ENCODE assay signal across 28 cellular contexts in genomic region chr1:68429233-68429804, GRCh38. TPM values are rescaled to one million over a fixed set of nuclear protein-coding genes. Genes with fewer than 3 reads are reported as not detected.
DNase-seq lines count a peak whose midpoint lies in the region; ATAC-seq and TF ChIP-seq lines count a peak whose summit lies in the region.
"Had no signal": no experiment of that assay in that cellular context is flagged by ENCODE, and none has a peak within 500 bp of the region (broad histone marks: within the 10 kb centered on the region; RNA-seq: fewer than 3 reads in every experiment).

No MANE protein-coding gene starts in this region.

- H2AFZ ChIP-seq in SK-N-SH (ENCODE audit: low read depth) = 0 out of 2 replicates have a peak overlapping the region, but pooled peaks have one; percentile 11
- H2AFZ ChIP-seq: GM23338 had no signal

- TF ChIP-seq RAD21 in SK-N-SH (IDR thresholded peaks at IDR 0.05; ENCODE audit: low read length) = no peak

- TF ChIP-seq EP300 in SK-N-SH (IDR thresholded peaks at IDR 0.05; ENCODE audit: borderline replicate concordance in 1 of 2, low read depth in 1 of 2, low read length in 1 of 2) = peak; percentile 70 to 76; a peak in 3 of 4 replicates

- H3K36me3 ChIP-seq in SK-N-SH (replicated peaks in 1 of 2; ENCODE audit: control insufficient read depth in 1 of 2, insufficient read depth in 2 of 2, low read length in 1 of 2) (no peaks in the 10 kb centered on the region), neutrophil (no peaks in the 10 kb centered on the region), left lung (no peaks in the 10 kb centered on the region)

- H3K9me3 ChIP-seq in SK-N-SH (no peaks in the 10 kb centered on the region), neutrophil (no peaks in the 10 kb centered on the region), left lung (no peaks in the 10 kb centered on the region)
- H3K9me3 ChIP-seq: A549 had no signal

- CTCF ChIA-PET in SK-N-SH (lab: Yijun Ruan, JAX) = interaction anchor here (1.4 kb wide), 1 partner anchor 14 kb away, joined by 3 read pairs; no protein-coding TSS in a partner anchor

- no peaks in the 10 kb centered on the region for H3K27me3 ChIP-seq in SK-N-SH (ENCODE audit: insufficient read depth)
- no peaks in the 10 kb centered on the region for H3K27me3 ChIP-seq in neutrophil
- H3K27me3 ChIP-seq in left lung = no peaks in the 10 kb centered on the region

- no peak overlapping the region; the same call in 1 of the 2 replicates for H3K4me2 ChIP-seq in SK-N-SH
- H3K4me2 ChIP-seq: A549, GM23338 had no signal

- H3K4me3 ChIP-seq in SK-N-SH (ENCODE audit: low read depth in 2 of 2, low read length in 1 of 2) (no peak overlapping the region), neutrophil (ENCODE audit: low read depth in 1 of 2, low read length in 1 of 2) (no peak overlapping the region), left lung (no peak overlapping the region)
- H3K4me3 ChIP-seq: A549, GM12878, GM23338 had no signal

- H3K27ac ChIP-seq in SK-N-SH (ENCODE audit: low read depth in 2 of 2, low read length in 1 of 2) = peak overlapping the region; percentile 22 to 53; a peak in 2 of 4 replicates
- H3K27ac ChIP-seq in neutrophil = peak overlapping the region; percentile 43
- H3K27ac ChIP-seq in left lung = no peak overlapping the region
- H3K27ac ChIP-seq: A549 had no signal

- H3K9ac ChIP-seq in SK-N-SH = no peak overlapping the region

- no peak for ATAC-seq in left lung
- ATAC-seq: A549, GM12878, GM23338 had no signal

- no peaks in the 10 kb centered on the region for H3K9me2 ChIP-seq in SK-N-SH

- H4K20me1 ChIP-seq in SK-N-SH (ENCODE audit: insufficient read depth) = no peaks in the 10 kb centered on the region

- H3K4me1 ChIP-seq in SK-N-SH (ENCODE audit: control insufficient read depth in 1 of 2, insufficient read depth in 2 of 2, low read depth in 1 of 2, low read length in 1 of 2) (no peaks in the 10 kb centered on the region; a peak in 1 of 4 replicates), neutrophil (ENCODE audit: control insufficient read depth in 1 of 2, insufficient read depth in 1 of 2, low read depth in 1 of 2, low read length in 1 of 2) (peaks cover 10 to 14% of the 10 kb centered on the region in 2 experiments), left lung (no peaks in the 10 kb centered on the region)
- H3K4me1 ChIP-seq: A549 had no signal

- POLR2A ChIA-PET in SK-N-SH (lab: Yijun Ruan, JAX) = no interaction called here

- H3K79me2 ChIP-seq in SK-N-SH (ENCODE audit: insufficient read depth) = no peaks in the 10 kb centered on the region

- H3F3A ChIP-seq in SK-N-SH (replicated peaks; ENCODE audit: insufficient read depth) = no peaks in the 10 kb centered on the region

- peak; percentile 48 to 50 for DNase-seq in AML-193 (lab: John Stamatoyannopoulos, UW)
- DNase-seq in CD1c-positive myeloid dendritic cell (ENCODE audit: extremely low spot score) = peak; percentile 49
- no peak for DNase-seq in SK-N-SH
- no peak for DNase-seq in left lung
- no peak for DNase-seq in ecto neural progenitor cell (ENCODE audit: low spot score)
- no peak for DNase-seq in HuH-7 (ENCODE audit: low spot score)
- DNase-seq: C1 segment of cervical spinal cord; CD8-positive, alpha-beta memory T cell; DMS 273 treated with DMSO at 0.1 percent for 48 hours; DMS79; EL; GDM1; H9; KG1; MM.1S; NCI-H1092 treated with DMSO at 0.1 percent for 48 hours; NCI-H1436 treated with DMSO at 0.1 percent for 48 hours; NCI-H187 treated with DMSO at 0.1 percent for 48 hours; NCI-H446; NCI-H524 treated with DMSO at 0.1 percent for 48 hours; NCI-H82; NK-92 treated with Interleukin-12 subunit alpha and Interleukin-12 subunit beta, amount 100 ng/mL, for 24 hours had no signal

- no peak for TF ChIP-seq CTCF in SK-N-SH (IDR thresholded peaks at IDR 0.05)
- TF ChIP-seq CTCF in neutrophil (IDR thresholded peaks at IDR 0.05) = no peak
- no peak for TF ChIP-seq CTCF in left lung (IDR thresholded peaks at IDR 0.05)

- intact Hi-C loops in left lung (cut with DNase I) = no loop called here

- WGBS in SK-N-SH (ENCODE audit: low lambda C conversion rate) = 34% methylated on average over 4 of the region's 4 CpGs

TF ChIP-seq in SK-N-SH, 30 proteins besides CTCF, POLR2A, EP300 and RAD21:
- TF ChIP-seq POLR2AphosphoS5 (IDR thresholded peaks at IDR 0.05; ENCODE audit: low read depth, low read length) (no peak; the same call in 1 of the 2 replicates), NFIC (IDR thresholded peaks at IDR 0.05; ENCODE audit: borderline replicate concordance) (peak; percentile 20; the same call in 1 of the 2 replicates), MAX (IDR thresholded peaks at IDR 0.05; ENCODE audit: low read depth) (no peak), TEAD4 (IDR thresholded peaks at IDR 0.05; ENCODE audit: borderline replicate concordance, insufficient read depth) (peak; percentile 49; the same call in 1 of the 2 replicates), MEF2A (IDR thresholded peaks at IDR 0.05; ENCODE audit: borderline replicate concordance, low read depth) (0 out of 2 replicates have a peak, but pooled peaks have one; percentile 14), RFX5 (IDR thresholded peaks at IDR 0.05; ENCODE audit: low read length) (no peak), TCF12 (IDR thresholded peaks at IDR 0.05) (peak; percentile 88), NRF1 (IDR thresholded peaks at IDR 0.05; ENCODE audit: low read depth, low read length) (no peak), RCOR1 (IDR thresholded peaks at IDR 0.05; ENCODE audit: low read length) (no peak), JUND (IDR thresholded peaks at IDR 0.05) (peak; percentile 50), PBX3 (IDR thresholded peaks at IDR 0.05) (peak; percentile 90), ZBTB33 (IDR thresholded peaks at IDR 0.05; ENCODE audit: borderline replicate concordance, low read depth) (no peak), GATA2 (CRISPR knock-in tag; IDR thresholded peaks at IDR 0.05) (no peak), FOXM1 (IDR thresholded peaks at IDR 0.05; ENCODE audit: low read depth) (peak; percentile 82), TAF1 (IDR thresholded peaks at IDR 0.05; ENCODE audit: borderline replicate concordance, low read depth, low read length) (no peak), RXRA (IDR thresholded peaks at IDR 0.05; ENCODE audit: borderline replicate concordance, low read depth) (no peak), MXI1 (IDR thresholded peaks at IDR 0.05; ENCODE audit: low read depth, low read length) (no peak)

RNA-seq across cellular contexts. Expression of gene RPE65, which starts 20.4 kb away (rescaled TPM):
- 0.02 and 0.03 TPM in 2 replicates for polyA plus RNA-seq in SK-N-SH (2012; rRNA removed)
- 0.04 and 0.08 TPM in 2 replicates for polyA plus RNA-seq in SK-N-SH (2012; cell fraction: cytosol; rRNA removed)
- 0.02 and 0.05 TPM in 2 replicates for polyA plus RNA-seq in SK-N-SH (2012; cell fraction: nucleus; rRNA removed)
- not detected for total RNA-seq in left lung
- total RNA-seq: CD8-positive, alpha-beta memory T cell; GM12878; GM23338; H9; SK-MEL-5; T-helper 1 cell treated with Interleukin-12 subunit alpha and Interleukin-12 subunit beta and Interleukin-4 antibody, amounts not matched to agents 30 ng/mL and 1 ng/mL, for 36 hours had no signal
- polyA plus RNA-seq: A549; CD8-positive, alpha-beta memory T cell; GM12878; GM23338 had no signal

Comparison
In these comparisons a context has a peak if more than half of its experiments do, and no peak if none do; other contexts are left out.
1. DNase-seq: peak in AML-193 (2 of 2) and CD1c-positive myeloid dendritic cell (single experiment); none in SK-N-SH (single experiment), left lung (0 of 2), ecto neural progenitor cell (single experiment) and HuH-7 (single experiment).
2. H3K27ac ChIP-seq: peak in SK-N-SH (2 of 2) and neutrophil (single experiment); none in left lung (0 of 2).